2 cellular contexts compared by ENCODE assay signal in the genomic region with DNA sequence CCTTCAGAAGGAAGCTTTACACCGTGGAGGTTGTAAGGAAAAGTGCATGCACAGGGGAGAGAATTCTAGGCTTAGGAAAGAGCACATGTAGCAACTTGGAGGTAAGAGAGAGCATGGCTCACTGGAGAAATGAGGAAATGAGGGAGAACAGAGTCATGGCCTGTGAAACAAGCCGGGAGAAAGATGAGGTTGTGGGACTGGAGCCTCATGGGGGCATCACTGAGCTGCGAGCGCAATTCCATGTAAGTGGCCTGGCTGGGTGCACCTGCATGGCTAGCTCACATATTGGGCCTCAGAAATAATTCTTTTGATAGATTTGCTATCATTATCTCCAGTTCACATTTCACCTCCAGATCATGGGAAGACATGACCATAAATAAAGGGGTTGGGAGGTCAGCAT.
TF ChIP-seq lines count a peak whose summit lies in the region.

No MANE protein-coding gene starts in this region.

TF ChIP-seq in Ishikawa, 13 proteins besides CTCF, POLR2A, EP300 and RAD21 (continued from another document):
- TF ChIP-seq, protein P1, sequence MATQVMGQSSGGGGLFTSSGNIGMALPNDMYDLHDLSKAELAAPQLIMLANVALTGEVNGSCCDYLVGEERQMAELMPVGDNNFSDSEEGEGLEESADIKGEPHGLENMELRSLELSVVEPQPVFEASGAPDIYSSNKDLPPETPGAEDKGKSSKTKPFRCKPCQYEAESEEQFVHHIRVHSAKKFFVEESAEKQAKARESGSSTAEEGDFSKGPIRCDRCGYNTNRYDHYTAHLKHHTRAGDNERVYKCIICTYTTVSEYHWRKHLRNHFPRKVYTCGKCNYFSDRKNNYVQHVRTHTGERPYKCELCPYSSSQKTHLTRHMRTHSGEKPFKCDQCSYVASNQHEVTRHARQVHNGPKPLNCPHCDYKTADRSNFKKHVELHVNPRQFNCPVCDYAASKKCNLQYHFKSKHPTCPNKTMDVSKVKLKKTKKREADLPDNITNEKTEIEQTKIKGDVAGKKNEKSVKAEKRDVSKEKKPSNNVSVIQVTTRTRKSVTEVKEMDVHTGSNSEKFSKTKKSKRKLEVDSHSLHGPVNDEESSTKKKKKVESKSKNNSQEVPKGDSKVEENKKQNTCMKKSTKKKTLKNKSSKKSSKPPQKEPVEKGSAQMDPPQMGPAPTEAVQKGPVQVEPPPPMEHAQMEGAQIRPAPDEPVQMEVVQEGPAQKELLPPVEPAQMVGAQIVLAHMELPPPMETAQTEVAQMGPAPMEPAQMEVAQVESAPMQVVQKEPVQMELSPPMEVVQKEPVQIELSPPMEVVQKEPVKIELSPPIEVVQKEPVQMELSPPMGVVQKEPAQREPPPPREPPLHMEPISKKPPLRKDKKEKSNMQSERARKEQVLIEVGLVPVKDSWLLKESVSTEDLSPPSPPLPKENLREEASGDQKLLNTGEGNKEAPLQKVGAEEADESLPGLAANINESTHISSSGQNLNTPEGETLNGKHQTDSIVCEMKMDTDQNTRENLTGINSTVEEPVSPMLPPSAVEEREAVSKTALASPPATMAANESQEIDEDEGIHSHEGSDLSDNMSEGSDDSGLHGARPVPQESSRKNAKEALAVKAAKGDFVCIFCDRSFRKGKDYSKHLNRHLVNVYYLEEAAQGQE (IDR thresholded peaks at IDR 0.05; ENCODE audit: low read depth) = no peak
- TF ChIP-seq CREB1 (IDR thresholded peaks at IDR 0.05; ENCODE audit: low read depth) = no peak
- no peak for TF ChIP-seq TEAD4 (IDR thresholded peaks at IDR 0.05)

TF ChIP-seq in K562, 482 proteins besides CTCF, POLR2A, EP300 and RAD21 (continued from another document):
- TF ChIP-seq, protein P2, sequence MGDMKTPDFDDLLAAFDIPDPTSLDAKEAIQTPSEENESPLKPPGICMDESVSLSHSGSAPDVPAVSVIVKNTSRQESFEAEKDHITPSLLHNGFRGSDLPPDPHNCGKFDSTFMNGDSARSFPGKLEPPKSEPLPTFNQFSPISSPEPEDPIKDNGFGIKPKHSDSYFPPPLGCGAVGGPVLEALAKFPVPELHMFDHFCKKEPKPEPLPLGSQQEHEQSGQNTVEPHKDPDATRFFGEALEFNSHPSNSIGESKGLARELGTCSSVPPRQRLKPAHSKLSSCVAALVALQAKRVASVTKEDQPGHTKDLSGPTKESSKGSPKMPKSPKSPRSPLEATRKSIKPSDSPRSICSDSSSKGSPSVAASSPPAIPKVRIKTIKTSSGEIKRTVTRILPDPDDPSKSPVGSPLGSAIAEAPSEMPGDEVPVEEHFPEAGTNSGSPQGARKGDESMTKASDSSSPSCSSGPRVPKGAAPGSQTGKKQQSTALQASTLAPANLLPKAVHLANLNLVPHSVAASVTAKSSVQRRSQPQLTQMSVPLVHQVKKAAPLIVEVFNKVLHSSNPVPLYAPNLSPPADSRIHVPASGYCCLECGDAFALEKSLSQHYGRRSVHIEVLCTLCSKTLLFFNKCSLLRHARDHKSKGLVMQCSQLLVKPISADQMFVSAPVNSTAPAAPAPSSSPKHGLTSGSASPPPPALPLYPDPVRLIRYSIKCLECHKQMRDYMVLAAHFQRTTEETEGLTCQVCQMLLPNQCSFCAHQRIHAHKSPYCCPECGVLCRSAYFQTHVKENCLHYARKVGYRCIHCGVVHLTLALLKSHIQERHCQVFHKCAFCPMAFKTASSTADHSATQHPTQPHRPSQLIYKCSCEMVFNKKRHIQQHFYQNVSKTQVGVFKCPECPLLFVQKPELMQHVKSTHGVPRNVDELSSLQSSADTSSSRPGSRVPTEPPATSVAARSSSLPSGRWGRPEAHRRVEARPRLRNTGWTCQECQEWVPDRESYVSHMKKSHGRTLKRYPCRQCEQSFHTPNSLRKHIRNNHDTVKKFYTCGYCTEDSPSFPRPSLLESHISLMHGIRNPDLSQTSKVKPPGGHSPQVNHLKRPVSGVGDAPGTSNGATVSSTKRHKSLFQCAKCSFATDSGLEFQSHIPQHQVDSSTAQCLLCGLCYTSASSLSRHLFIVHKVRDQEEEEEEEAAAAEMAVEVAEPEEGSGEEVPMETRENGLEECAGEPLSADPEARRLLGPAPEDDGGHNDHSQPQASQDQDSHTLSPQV (IDR thresholded peaks at IDR 0.05) = no peak
- TF ChIP-seq EP400 (IDR thresholded peaks at IDR 0.05) (no peak), SMAD4 (CRISPR knock-in tag; conservative IDR thresholded peaks at IDR 0.05) (no peak), POU5F1 (IDR thresholded peaks at IDR 0.05; ENCODE audit: borderline replicate concordance, low read depth, low read length, partially characterized antibody) (no peak), POLR2H (tag; IDR thresholded peaks at IDR 0.05; ENCODE audit: low read depth) (no peak), MYBL2 (IDR thresholded peaks at IDR 0.05; ENCODE audit: low read depth) (no peak), MYBL2 (CRISPR knock-in tag; IDR thresholded peaks at IDR 0.05; ENCODE audit: borderline replicate concordance) (no peak)
- TF ChIP-seq, protein P3, sequence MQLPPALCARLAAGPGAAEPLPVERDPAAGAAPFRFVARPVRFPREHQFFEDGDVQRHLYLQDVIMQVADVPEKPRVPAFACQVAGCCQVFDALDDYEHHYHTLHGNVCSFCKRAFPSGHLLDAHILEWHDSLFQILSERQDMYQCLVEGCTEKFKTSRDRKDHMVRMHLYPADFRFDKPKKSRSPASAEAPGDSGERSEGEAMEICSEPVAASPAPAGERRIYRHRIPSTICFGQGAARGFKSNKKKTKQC (CRISPR knock-in tag; IDR thresholded peaks at IDR 0.05) = no peak
- TF ChIP-seq, protein P4, sequence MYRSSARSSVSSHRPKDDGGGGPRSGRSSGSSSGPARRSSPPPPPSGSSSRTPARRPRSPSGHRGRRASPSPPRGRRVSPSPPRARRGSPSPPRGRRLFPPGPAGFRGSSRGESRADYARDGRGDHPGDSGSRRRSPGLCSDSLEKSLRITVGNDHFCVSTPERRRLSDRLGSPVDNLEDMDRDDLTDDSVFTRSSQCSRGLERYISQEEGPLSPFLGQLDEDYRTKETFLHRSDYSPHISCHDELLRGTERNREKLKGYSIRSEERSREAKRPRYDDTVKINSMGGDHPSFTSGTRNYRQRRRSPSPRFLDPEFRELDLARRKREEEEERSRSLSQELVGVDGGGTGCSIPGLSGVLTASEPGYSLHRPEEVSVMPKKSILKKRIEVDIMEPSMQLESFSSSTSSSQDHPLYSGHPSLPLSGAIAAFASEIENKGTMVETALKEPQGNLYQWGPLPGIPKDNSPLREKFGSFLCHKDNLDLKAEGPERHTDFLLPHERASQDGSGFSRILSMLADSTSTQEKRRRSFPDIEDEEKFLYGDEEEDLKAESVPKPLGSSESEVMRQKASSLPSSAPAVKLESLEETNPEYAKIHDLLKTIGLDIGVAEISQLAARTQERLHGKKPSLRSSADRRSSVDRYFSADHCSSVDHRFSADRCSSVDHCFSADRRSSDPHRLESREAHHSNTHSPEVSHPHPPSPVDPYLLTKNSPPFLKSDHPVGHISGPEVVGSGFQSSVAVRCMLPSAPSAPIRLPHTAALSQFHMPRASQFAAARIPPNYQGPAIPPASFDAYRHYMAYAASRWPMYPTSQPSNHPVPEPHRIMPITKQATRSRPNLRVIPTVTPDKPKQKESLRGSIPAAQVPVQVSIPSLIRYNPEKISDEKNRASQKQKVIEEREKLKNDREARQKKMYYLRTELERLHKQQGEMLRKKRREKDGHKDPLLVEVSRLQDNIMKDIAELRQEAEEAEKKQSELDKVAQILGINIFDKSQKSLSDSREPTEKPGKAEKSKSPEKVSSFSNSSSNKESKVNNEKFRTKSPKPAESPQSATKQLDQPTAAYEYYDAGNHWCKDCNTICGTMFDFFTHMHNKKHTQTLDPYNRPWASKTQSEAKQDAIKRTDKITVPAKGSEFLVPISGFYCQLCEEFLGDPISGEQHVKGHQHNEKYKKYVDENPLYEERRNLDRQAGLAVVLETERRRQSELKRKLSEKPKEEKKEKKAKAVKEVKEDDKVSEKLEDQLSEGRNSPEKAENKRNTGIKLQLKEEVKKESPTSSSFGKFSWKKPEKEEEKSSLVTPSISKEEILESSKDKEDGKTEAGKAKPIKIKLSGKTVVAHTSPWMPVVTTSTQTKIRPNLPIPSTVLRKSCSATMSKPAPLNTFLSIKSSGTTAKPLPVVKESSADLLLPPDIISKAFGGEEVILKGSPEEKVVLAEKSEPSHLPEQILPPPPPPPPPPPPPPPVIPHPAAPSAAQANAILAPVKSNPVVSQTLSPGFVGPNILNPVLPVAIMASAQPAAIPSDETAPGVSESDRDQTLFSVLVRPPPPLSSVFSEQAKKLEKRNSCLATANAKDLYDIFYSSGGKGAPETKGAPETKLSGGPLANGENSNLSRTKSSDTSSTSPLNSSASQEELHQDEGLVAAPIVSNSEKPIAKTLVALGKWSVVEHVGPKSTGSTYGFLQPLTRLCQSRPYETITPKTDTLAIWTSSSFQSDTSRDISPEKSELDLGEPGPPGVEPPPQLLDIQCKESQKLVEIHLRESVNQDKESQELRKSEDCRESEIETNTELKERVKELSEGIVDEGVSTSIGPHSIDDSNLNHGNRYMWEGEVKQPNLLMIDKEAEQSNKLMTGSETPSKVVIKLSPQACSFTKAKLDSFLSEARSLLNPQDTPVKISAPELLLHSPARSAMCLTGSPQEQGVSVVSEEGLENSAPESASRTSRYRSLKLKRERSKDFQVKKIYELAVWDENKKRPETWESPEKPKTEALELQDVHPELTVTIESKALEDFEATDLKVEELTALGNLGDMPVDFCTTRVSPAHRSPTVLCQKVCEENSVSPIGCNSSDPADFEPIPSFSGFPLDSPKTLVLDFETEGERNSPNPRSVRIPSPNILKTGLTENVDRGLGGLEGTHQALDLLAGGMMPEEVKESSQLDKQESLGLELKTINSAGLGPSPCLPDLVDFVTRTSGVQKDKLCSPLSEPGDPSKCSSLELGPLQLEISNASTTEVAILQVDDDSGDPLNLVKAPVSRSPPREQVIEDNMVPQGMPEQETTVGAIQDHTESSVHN (IDR thresholded peaks at IDR 0.05; ENCODE audit: borderline replicate concordance in 1 of 2, low read depth in 1 of 2) = no peak
- TF ChIP-seq, protein P5, sequence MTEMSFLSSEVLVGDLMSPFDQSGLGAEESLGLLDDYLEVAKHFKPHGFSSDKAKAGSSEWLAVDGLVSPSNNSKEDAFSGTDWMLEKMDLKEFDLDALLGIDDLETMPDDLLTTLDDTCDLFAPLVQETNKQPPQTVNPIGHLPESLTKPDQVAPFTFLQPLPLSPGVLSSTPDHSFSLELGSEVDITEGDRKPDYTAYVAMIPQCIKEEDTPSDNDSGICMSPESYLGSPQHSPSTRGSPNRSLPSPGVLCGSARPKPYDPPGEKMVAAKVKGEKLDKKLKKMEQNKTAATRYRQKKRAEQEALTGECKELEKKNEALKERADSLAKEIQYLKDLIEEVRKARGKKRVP (CRISPR knock-in tag; IDR thresholded peaks at IDR 0.05) = no peak
- TF ChIP-seq, protein P6, sequence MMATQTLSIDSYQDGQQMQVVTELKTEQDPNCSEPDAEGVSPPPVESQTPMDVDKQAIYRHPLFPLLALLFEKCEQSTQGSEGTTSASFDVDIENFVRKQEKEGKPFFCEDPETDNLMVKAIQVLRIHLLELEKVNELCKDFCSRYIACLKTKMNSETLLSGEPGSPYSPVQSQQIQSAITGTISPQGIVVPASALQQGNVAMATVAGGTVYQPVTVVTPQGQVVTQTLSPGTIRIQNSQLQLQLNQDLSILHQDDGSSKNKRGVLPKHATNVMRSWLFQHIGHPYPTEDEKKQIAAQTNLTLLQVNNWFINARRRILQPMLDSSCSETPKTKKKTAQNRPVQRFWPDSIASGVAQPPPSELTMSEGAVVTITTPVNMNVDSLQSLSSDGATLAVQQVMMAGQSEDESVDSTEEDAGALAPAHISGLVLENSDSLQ (IDR thresholded peaks at IDR 0.05) = no peak
